Comparison of ENCODE assay signal across 10 cellular contexts in the genomic region with DNA sequence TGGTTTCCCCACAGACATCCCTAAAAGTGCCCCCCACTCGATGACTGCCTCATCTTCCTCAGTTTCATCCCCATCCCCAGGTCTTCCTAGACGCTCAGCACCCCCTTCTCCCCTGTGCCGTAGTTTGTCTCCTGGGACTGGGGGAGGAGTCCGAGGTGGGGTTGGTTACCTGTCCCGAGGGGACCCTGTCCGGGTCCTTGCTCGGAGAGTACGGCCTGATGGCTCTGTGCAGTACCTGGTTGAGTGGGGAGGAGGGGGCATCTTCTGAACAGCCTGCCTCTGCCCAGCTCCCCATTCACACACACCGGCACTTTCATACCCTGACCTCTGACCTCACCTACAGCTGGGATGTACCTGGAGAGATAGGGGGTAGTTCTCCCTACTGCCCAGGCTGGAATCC. TPM values are rescaled to one million over a fixed set of nuclear protein-coding genes. Genes with fewer than 3 reads are reported as not detected.
A peak's percentile ranks its signal among the peaks of the same experiment; 100 is the strongest.
DNase-seq lines count a peak whose midpoint lies in the region; ATAC-seq and TF ChIP-seq lines count a peak whose summit lies in the region.
"Had no signal": no experiment of that assay in that cellular context is flagged by ENCODE, and none has a peak within 500 bp of the region (broad histone marks: within the 10 kb centered on the region; RNA-seq: fewer than 3 reads in every experiment).

No MANE protein-coding gene starts in this region.

- ATAC-seq in stimulated activated naive CD8-positive, alpha-beta T cell treated with anti-CD3 and anti-CD28 coated beads, Interleukin-15, Interleukin-2, amounts not matched to agents 100 U/mL and 50 U/mL, for 24 hours: no peak
- ATAC-seq in activated naive CD8-positive, alpha-beta T cell treated with anti-CD3 and anti-CD28 coated beads, Interleukin-2, amount 50 U/mL, for 24 hours: no peak
- ATAC-seq in lower lobe of right lung: no peak
- ATAC-seq in upper lobe of right lung: no peak
- ATAC-seq in HG03095 (IDR thresholded peaks at IDR 0.05; ENCODE audit: unreplicated experiment): no peak

- H3K9me3 ChIP-seq in lower lobe of right lung (no peaks in the 10 kb centered on the region), upper lobe of right lung (no peaks in the 10 kb centered on the region)

- H3K27ac Mint-ChIP-seq in stimulated activated naive CD8-positive, alpha-beta T cell treated with anti-CD3 and anti-CD28 coated beads, Interleukin-15, Interleukin-2, amounts not matched to agents 100 ng/mL and 50 ng/mL, for 24 hours: peak overlapping the region; percentile 69
- H3K27ac Mint-ChIP-seq in activated naive CD8-positive, alpha-beta T cell treated with anti-CD3 and anti-CD28 coated beads, Interleukin-2, amount 50 U/mL, for 24 hours: peak overlapping the region; percentile 98

- H3K4me3 ChIP-seq in lower lobe of right lung (peak overlapping the region; percentile 85), upper lobe of right lung (no peak overlapping the region), coronary artery (no peak overlapping the region)

- no peak overlapping the region for H3K27ac ChIP-seq in lower lobe of right lung
- no peak overlapping the region for H3K27ac ChIP-seq in upper lobe of right lung
- no peak overlapping the region for H3K27ac ChIP-seq in coronary artery

- DNase-seq in stimulated activated naive CD8-positive, alpha-beta T cell treated with anti-CD3 and anti-CD28 coated beads, Interleukin-15, Interleukin-2, amounts not matched to agents 100 U/mL and 50 U/mL, for 24 hours: no peak
- DNase-seq in activated naive CD8-positive, alpha-beta T cell treated with anti-CD3 and anti-CD28 coated beads, Interleukin-2, amount 50 U/mL, for 24 hours: no peak
- DNase-seq in lower lobe of right lung (no peak), upper lobe of right lung (no peak), coronary artery (ENCODE audit: low spot score) (no peak), hypothalamus (lab: John Stamatoyannopoulos, UW) (no peak)
- DNase-seq: COR-L47, occipital lobe had no signal

- H3K36me3 ChIP-seq in lower lobe of right lung: peaks cover 46% of the 10 kb centered on the region
- peaks cover 44% of the 10 kb centered on the region for H3K36me3 ChIP-seq in upper lobe of right lung

- no peaks in the 10 kb centered on the region for H3K9me3 Mint-ChIP-seq in stimulated activated naive CD8-positive, alpha-beta T cell treated with anti-CD3 and anti-CD28 coated beads, Interleukin-15, Interleukin-2, amounts not matched to agents 100 ng/mL and 50 ng/mL, for 24 hours
- H3K9me3 Mint-ChIP-seq in activated naive CD8-positive, alpha-beta T cell treated with anti-CD3 and anti-CD28 coated beads, Interleukin-2, amount 50 U/mL, for 24 hours: no peaks in the 10 kb centered on the region

- TF ChIP-seq CTCF in lower lobe of right lung (IDR thresholded peaks at IDR 0.05): no peak
- TF ChIP-seq CTCF in upper lobe of right lung (IDR thresholded peaks at IDR 0.05): no peak
- no peak for TF ChIP-seq CTCF in coronary artery (IDR thresholded peaks at IDR 0.05)

- H3K36me3 Mint-ChIP-seq in stimulated activated naive CD8-positive, alpha-beta T cell treated with anti-CD3 and anti-CD28 coated beads, Interleukin-15, Interleukin-2, amounts not matched to agents 100 ng/mL and 50 ng/mL, for 24 hours (ENCODE audit: low read depth): peaks cover 35% of the 10 kb centered on the region
- peaks cover 10% of the 10 kb centered on the region for H3K36me3 Mint-ChIP-seq in activated naive CD8-positive, alpha-beta T cell treated with anti-CD3 and anti-CD28 coated beads, Interleukin-2, amount 50 U/mL, for 24 hours (ENCODE audit: low read depth)

- peaks cover 60% of the 10 kb centered on the region for H3K4me1 ChIP-seq in lower lobe of right lung
- H3K4me1 ChIP-seq in upper lobe of right lung: peaks cover 53% of the 10 kb centered on the region

- peak overlapping the region; percentile 96 for H3K4me3 Mint-ChIP-seq in stimulated activated naive CD8-positive, alpha-beta T cell treated with anti-CD3 and anti-CD28 coated beads, Interleukin-15, Interleukin-2, amounts not matched to agents 100 ng/mL and 50 ng/mL, for 24 hours
- H3K4me3 Mint-ChIP-seq in activated naive CD8-positive, alpha-beta T cell treated with anti-CD3 and anti-CD28 coated beads, Interleukin-2, amount 50 U/mL, for 24 hours: peak overlapping the region; percentile 91

- H3K27me3 ChIP-seq in lower lobe of right lung (ENCODE audit: low read depth) (no peaks in the 10 kb centered on the region), upper lobe of right lung (no peaks in the 10 kb centered on the region)

- no peaks in the 10 kb centered on the region for H3K27me3 Mint-ChIP-seq in stimulated activated naive CD8-positive, alpha-beta T cell treated with anti-CD3 and anti-CD28 coated beads, Interleukin-15, Interleukin-2, amounts not matched to agents 100 ng/mL and 50 ng/mL, for 24 hours
- no peaks in the 10 kb centered on the region for H3K27me3 Mint-ChIP-seq in activated naive CD8-positive, alpha-beta T cell treated with anti-CD3 and anti-CD28 coated beads, Interleukin-2, amount 50 U/mL, for 24 hours

- H3K4me1 Mint-ChIP-seq in stimulated activated naive CD8-positive, alpha-beta T cell treated with anti-CD3 and anti-CD28 coated beads, Interleukin-15, Interleukin-2, amounts not matched to agents 100 ng/mL and 50 ng/mL, for 24 hours (ENCODE audit: low read depth): peaks cover 74% of the 10 kb centered on the region
- H3K4me1 Mint-ChIP-seq in activated naive CD8-positive, alpha-beta T cell treated with anti-CD3 and anti-CD28 coated beads, Interleukin-2, amount 50 U/mL, for 24 hours: peaks cover 75% of the 10 kb centered on the region

- intact Hi-C loops in lower lobe of right lung (cut with DNase I) (no loop called here), upper lobe of right lung (cut with DNase I) (no loop called here)

RNA-seq across cellular contexts. Expression of gene CUTA, which starts 2.1 kb away (rescaled TPM):
- 153 TPM for total RNA-seq in lower lobe of right lung
- total RNA-seq in upper lobe of right lung: 144 TPM

RNA-seq across cellular contexts. Expression of gene SYNGAP1, which starts 4.0 kb away (rescaled TPM):
- total RNA-seq in lower lobe of right lung (21.6 TPM), upper lobe of right lung (23.0 TPM)

RNA-seq across cellular contexts. Expression of gene PHF1, which starts 5.0 kb away (rescaled TPM):
- total RNA-seq in lower lobe of right lung (69.7 TPM), upper lobe of right lung (74.3 TPM)

RNA-seq across cellular contexts. Expression of gene KIFC1, which starts 24.2 kb away (rescaled TPM):
- 2.7 TPM for total RNA-seq in lower lobe of right lung
- total RNA-seq in upper lobe of right lung: 2.3 TPM

RNA-seq across cellular contexts. Expression of gene ZBTB9, which starts 38.5 kb away (rescaled TPM):
- 9.5 TPM for total RNA-seq in lower lobe of right lung
- total RNA-seq in upper lobe of right lung: 5.8 TPM
